ENCODE assay signal across 18 cellular contexts in genomic region chr18:45009766-45010165, GRCh38.
DNase-seq lines count a peak whose midpoint lies in the region; ATAC-seq and TF ChIP-seq lines count a peak whose summit lies in the region.
"Had no signal": no experiment of that assay in that cellular context is flagged by ENCODE, and none has a peak within 500 bp of the region (broad histone marks: within the 10 kb centered on the region; RNA-seq: fewer than 3 reads in every experiment).

No MANE protein-coding gene starts in this region.

- H3K4me3 ChIP-seq in BLaER1 (no peak overlapping the region), GM23338 (no peak overlapping the region)
- H3K4me3 ChIP-seq: testis had no signal

- peaks cover 4% of the 10 kb centered on the region; the same call in 1 of the 2 replicates for H3K9me3 ChIP-seq in BLaER1
- H3K9me3 ChIP-seq: testis had no signal

- H2AFZ ChIP-seq in GM23338 = no peak overlapping the region

- H3K4me1 ChIP-seq in BLaER1 = peaks cover 68% of the 10 kb centered on the region
- H3K4me1 ChIP-seq in GM23338 (ENCODE audit: insufficient read depth) = peaks cover 3% of the 10 kb centered on the region; the same call in 1 of the 2 replicates

- H3K9ac ChIP-seq in BLaER1 = no peak overlapping the region

- ATAC-seq in GM23338 = no peak
- no peak for ATAC-seq in GM21526 (IDR thresholded peaks at IDR 0.05; ENCODE audit: low FRiP score, unreplicated experiment)
- ATAC-seq in HG02759 (IDR thresholded peaks at IDR 0.05; ENCODE audit: unreplicated experiment) = no peak
- ATAC-seq: sciatic nerve had no signal

- H3K27ac ChIP-seq in BLaER1 (peak overlapping the region; percentile 62), GM23338 (ENCODE audit: low read depth) (no peak overlapping the region)
- H3K27ac ChIP-seq: testis had no signal

- H3K27me3 ChIP-seq in BLaER1 (no peaks in the 10 kb centered on the region), GM23338 (ENCODE audit: insufficient read depth) (no peaks in the 10 kb centered on the region)
- H3K27me3 ChIP-seq: testis had no signal

- H3K4me3 Mint-ChIP-seq in GM23338 = no peak overlapping the region
- H3K4me3 Mint-ChIP-seq: H9 had no signal

- H3K36me3 ChIP-seq in BLaER1 (no peaks in the 10 kb centered on the region), GM23338 (ENCODE audit: insufficient read depth) (no peaks in the 10 kb centered on the region)

- peaks cover 3% of the 10 kb centered on the region; the same call in 1 of the 3 replicates for H3K36me3 Mint-ChIP-seq in GM23338 (ENCODE audit: low read depth)

- peaks cover 30% of the 10 kb centered on the region for H3K4me1 Mint-ChIP-seq in GM23338

- H3F3A ChIP-seq in GM23338 (replicated peaks; ENCODE audit: low read depth) = no peaks in the 10 kb centered on the region

- H3K9me3 Mint-ChIP-seq in GM23338 = no peaks in the 10 kb centered on the region

- no peak for TF ChIP-seq CTCF in GM23338 (conservative IDR thresholded peaks at IDR 0.05; ENCODE audit: low read depth in 2 of 2)

- peaks cover 5% of the 10 kb centered on the region for H3K27me3 Mint-ChIP-seq in GM23338 (ENCODE audit: insufficient read depth, low read depth, poor library complexity)

- H3K27ac Mint-ChIP-seq in GM23338 = 0 out of 2 replicates have a peak overlapping the region, but pooled peaks have one; percentile 41

- no peaks in the 10 kb centered on the region for H3K79me2 ChIP-seq in GM23338 (replicated peaks; ENCODE audit: insufficient read depth)

- peak overlapping the region; percentile 78 for H3K4me2 ChIP-seq in BLaER1
- no peak overlapping the region for H3K4me2 ChIP-seq in GM23338

- H4K20me1 ChIP-seq in BLaER1 (no peaks in the 10 kb centered on the region), GM23338 (replicated peaks; ENCODE audit: insufficient read depth) (no peaks in the 10 kb centered on the region)

- DNase-seq in GM23338 (ENCODE audit: low spot score) (no peak), astrocyte of the hippocampus (ENCODE audit: low read depth, low spot score) (peak; percentile 70), mucosa of gallbladder (ENCODE audit: low spot score) (peak; percentile 65), anterior cingulate cortex (lab: John Stamatoyannopoulos, UW) (no peak), DMS153 (lab: John Stamatoyannopoulos, UW) (no peak)
- DNase-seq: activated CD4-positive, alpha-beta T cell treated with anti-CD3 and anti-CD28 coated beads for 4 hours; foreskin melanocyte; GF-D8; H9; hypothalamus; islet precursor cell; NCI-H2171; stimulated activated CD4-positive, alpha-beta T cell treated with anti-CD3 and anti-CD28 coated beads, Interleukin-15, amount 100 ng/mL, for 24 hours; testis had no signal

- H3K9me2 ChIP-seq in GM23338 (ENCODE audit: insufficient read depth) = no peaks in the 10 kb centered on the region; the same call in 1 of the 2 replicates

TF ChIP-seq in GM23338, 12 proteins besides CTCF, POLR2A, EP300 and RAD21:
- TF ChIP-seq EZH2phosphoT487 (IDR thresholded peaks at IDR 0.05; ENCODE audit: unreplicated experiment) (no peak), NANOG (IDR thresholded peaks at IDR 0.05; ENCODE audit: borderline replicate concordance) (no peak), ZNF462 (CRISPR knock-in tag; IDR thresholded peaks at IDR 0.05) (no peak), JUNB (IDR thresholded peaks at IDR 0.05; ENCODE audit: unreplicated experiment) (no peak), ZNF114 (CRISPR knock-in tag; IDR thresholded peaks at IDR 0.05) (no peak), ZNF331 (CRISPR knock-in tag; IDR thresholded peaks at IDR 0.05; ENCODE audit: low read depth) (no peak), REST (IDR thresholded peaks at IDR 0.05; ENCODE audit: unreplicated experiment) (no peak), STAT1 (IDR thresholded peaks at IDR 0.05; ENCODE audit: unreplicated experiment) (no peak)

Comparison
In these comparisons a context has a peak if more than half of its experiments do, and no peak if none do; other contexts are left out.
1. DNase-seq: peak in astrocyte of the hippocampus (single experiment) and mucosa of gallbladder (single experiment); none in GM23338 (single experiment), anterior cingulate cortex (0 of 58) and DMS153 (single experiment).